Comparison of ENCODE assay signal across 7 cellular contexts in the genomic region with DNA sequence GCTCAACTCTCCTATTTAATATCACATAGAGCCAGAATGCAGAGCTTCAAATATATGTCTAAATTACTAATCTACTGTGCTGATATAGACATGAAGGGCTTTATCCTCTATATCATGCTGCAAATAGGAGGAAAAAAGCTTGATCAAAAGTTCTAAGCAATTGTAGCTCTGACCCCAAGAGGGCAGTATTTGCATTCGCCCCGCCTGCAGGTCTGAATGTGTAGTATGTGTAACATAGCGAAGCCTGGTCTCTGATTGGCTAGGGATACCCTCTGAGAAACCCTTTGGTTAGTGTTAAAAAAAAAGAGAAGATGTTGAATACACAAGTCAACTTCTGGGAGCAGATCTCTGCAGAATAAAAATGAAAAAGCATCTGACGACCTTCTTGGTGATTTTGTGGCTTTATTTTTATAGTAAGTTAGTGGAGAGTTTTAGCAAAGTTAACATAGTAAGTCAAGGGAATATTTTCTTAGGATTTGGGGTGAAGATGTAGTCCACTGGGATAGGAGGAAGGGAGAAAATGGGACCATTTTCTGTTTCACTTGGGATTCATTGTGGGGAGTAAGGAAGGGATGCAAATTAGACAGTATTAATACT.
DNase-seq lines count a peak whose midpoint lies in the region; ATAC-seq and TF ChIP-seq lines count a peak whose summit lies in the region.

No MANE protein-coding gene starts in this region.

- H3K9ac ChIP-seq in Loucy (ENCODE audit: low read depth, low read length, poor library complexity, severe bottlenecking), result no peak overlapping the region

- H3K4me3 ChIP-seq in Loucy (ENCODE audit: low read length, poor library complexity, severe bottlenecking), result no peak overlapping the region
- H3K4me3 ChIP-seq in fibroblast of villous mesenchyme (ENCODE audit: low read depth, low read length), result no peak overlapping the region

- H3F3A ChIP-seq in Loucy (ENCODE audit: low read depth), result no peaks in the 10 kb centered on the region

- H3K4me2 ChIP-seq in Loucy (ENCODE audit: low read depth, low read length, poor library complexity, severe bottlenecking), result no peak overlapping the region

- DNase-seq in GM13977 (ENCODE audit: low spot score), result peak; percentile 18
- peak; percentile 66 for DNase-seq in activated CD4-positive, alpha-beta T cell treated with anti-CD3 and anti-CD28 coated beads for 48 hours
- peak; percentile 1 for DNase-seq in fibroblast of villous mesenchyme (ENCODE audit: low read depth)
- DNase-seq in stimulated activated CD8-positive, alpha-beta memory T cell treated with anti-CD3 and anti-CD28 coated beads, Interleukin-15, amount 100 ng/mL, for 48 hours (ENCODE audit: low read depth in 2 of 2), result peak; percentile 18 to 19
- no peak for DNase-seq in DMS114 treated with DMSO at 0.1 percent for 48 hours (lab: John Stamatoyannopoulos, UW; ENCODE audit: unreplicated experiment)

- in situ Hi-C loops in GM13977 (cut with MboI; ENCODE audit: low pct_unique_long_range_greater_than_20kb, low sequenced_read_pairs, unreplicated experiment), result no loop called here

- TF ChIP-seq CTCF in GM13977 (IDR thresholded peaks at IDR 0.05; ENCODE audit: extremely low read depth, insufficient read depth, missing control alignments), result peak; percentile 33
- TF ChIP-seq CTCF in Loucy (conservative IDR thresholded peaks at IDR 0.05; ENCODE audit: low read length), result peak; percentile 94
- peak; percentile 38 for TF ChIP-seq CTCF in fibroblast of villous mesenchyme (IDR thresholded peaks at IDR 0.05; ENCODE audit: insufficient read depth, low read depth, low read length)

- H3K79me2 ChIP-seq in Loucy (ENCODE audit: insufficient read depth, low read length), result no peaks in the 10 kb centered on the region

- ATAC-seq in GM21447 (IDR thresholded peaks at IDR 0.05; ENCODE audit: unreplicated experiment), result no peak

- H3K4me1 ChIP-seq in Loucy (ENCODE audit: insufficient read depth, low read length, poor library complexity, severe bottlenecking), result no peaks in the 10 kb centered on the region

- H3K9me3 ChIP-seq in Loucy (ENCODE audit: insufficient read depth, low read depth, low read length), result no peaks in the 10 kb centered on the region

- peaks cover 27% of the 10 kb centered on the region for H3K27me3 ChIP-seq in Loucy (ENCODE audit: insufficient read depth, low read length, poor library complexity, severe bottlenecking)

- no peaks in the 10 kb centered on the region for H3K9me2 ChIP-seq in Loucy (replicated peaks; ENCODE audit: low read depth, low read length)

- H3K36me3 ChIP-seq in Loucy (ENCODE audit: insufficient read depth, low read length), result no peaks in the 10 kb centered on the region

- no peak overlapping the region for H2AFZ ChIP-seq in Loucy (ENCODE audit: low read length)

- H4K20me1 ChIP-seq in Loucy (ENCODE audit: insufficient read depth, low read length, poor library complexity, severe bottlenecking), result no peaks in the 10 kb centered on the region

Comparison
In these comparisons a context has a peak if more than half of its experiments do, and no peak if none do; other contexts are left out.
1. CTCF ChIP-seq: peak in every context shown above with its lines; median percentile 94 in Loucy; 38 in fibroblast of villous mesenchyme; 33 in GM13977.